ENCODE assay signal across 8 cellular contexts in the genomic region with DNA sequence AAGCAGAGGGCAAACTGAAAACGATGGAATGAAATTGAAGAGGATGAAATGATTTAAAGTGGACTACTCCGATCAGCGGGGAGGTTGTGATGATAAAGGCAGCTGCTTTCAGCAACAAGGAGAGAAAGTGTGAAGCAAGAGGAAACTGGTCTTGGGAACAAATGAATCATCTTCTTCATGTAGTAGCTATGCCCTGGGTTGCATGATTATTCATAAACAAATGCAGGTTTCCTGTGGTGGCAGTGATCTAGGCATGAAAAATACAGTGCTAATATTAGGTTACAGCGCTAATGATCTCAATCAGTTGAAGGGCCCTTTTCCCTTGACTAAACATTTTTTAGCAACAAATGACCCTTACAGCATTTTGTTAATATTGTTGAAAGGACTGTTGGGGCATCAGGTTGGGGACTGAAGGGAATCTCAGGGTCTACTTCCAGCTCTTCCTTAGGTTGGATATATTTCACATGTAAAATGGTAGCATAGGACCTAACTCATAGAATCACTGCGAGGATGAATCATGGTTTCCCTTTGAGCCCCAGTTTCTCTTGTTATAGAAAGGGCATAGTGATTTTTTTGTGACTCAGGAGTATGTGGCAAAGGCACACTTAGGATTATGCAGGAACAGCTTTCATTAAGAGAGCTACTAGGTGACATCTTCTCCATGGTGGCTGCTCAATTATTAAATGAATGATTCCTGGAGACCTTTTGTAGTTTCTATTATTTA. TPM values are rescaled to one million over a fixed set of nuclear protein-coding genes. Genes with fewer than 3 reads are reported as not detected.
DNase-seq lines count a peak whose midpoint lies in the region; ATAC-seq and TF ChIP-seq lines count a peak whose summit lies in the region.

No MANE protein-coding gene starts in this region.

- no peak overlapping the region for H3K4me3 ChIP-seq in fibroblast of the aortic adventitia (ENCODE audit: low read depth, low read length)
- H3K4me3 ChIP-seq in vagina, result no peak overlapping the region

- ATAC-seq in HG03108 (IDR thresholded peaks at IDR 0.05; ENCODE audit: unreplicated experiment), result peak; percentile 79

- DNase-seq in activated CD4-positive, alpha-beta T cell treated with anti-CD3 and anti-CD28 coated beads for 4 hours, result peak; percentile 35 to 49
- DNase-seq in activated CD4-positive, alpha-beta T cell treated with anti-CD3 and anti-CD28 coated beads for 1 hour, result no peak
- DNase-seq in fibroblast of the aortic adventitia (ENCODE audit: low read depth), result peak; percentile 73
- no peak for DNase-seq in vagina (ENCODE audit: extremely low spot score in 2 of 2)
- DNase-seq in DMS153 (lab: John Stamatoyannopoulos, UW), result no peak
- DNase-seq in globus pallidus (ENCODE audit: low spot score), result no peak

- intact Hi-C loops in vagina (cut with DNase I), result loop anchor here (5.0 to 10.0 kb wide), 2 partner anchors 265 to 552 kb away; a partner anchor contains a TSS

- H3K4me1 ChIP-seq in vagina, result peaks cover 48% of the 10 kb centered on the region

- no peaks in the 10 kb centered on the region for H3K36me3 ChIP-seq in vagina

- TF ChIP-seq CTCF in VCaP (conservative IDR thresholded peaks at IDR 0.05) (no peak), fibroblast of the aortic adventitia (IDR thresholded peaks at IDR 0.05; ENCODE audit: insufficient read depth, low read length) (no peak), vagina (IDR thresholded peaks at IDR 0.05) (no peak)

- TF ChIP-seq POLR2A in vagina (IDR thresholded peaks at IDR 0.05), result no peak

- no peaks in the 10 kb centered on the region for H3K9me3 ChIP-seq in vagina

- H3K27me3 ChIP-seq in vagina, result no peaks in the 10 kb centered on the region

- H3K27ac ChIP-seq in VCaP (peak overlapping the region; percentile 98), vagina (peak overlapping the region; percentile 14)

RNA-seq across cellular contexts. Expression of a gene that starts 1.9 kb away (rescaled TPM):
- 28.8 and 38.8 TPM in 2 replicates for total RNA-seq in fibroblast of the aortic adventitia (ENCODE audit: low replicate concordance)
- 30.2 TPM for total RNA-seq in vagina

Comparison
In these comparisons a context has a peak if more than half of its experiments do, and no peak if none do; other contexts are left out.
1. DNase-seq: peak in activated CD4-positive, alpha-beta T cell treated with anti-CD3 and anti-CD28 coated beads for 4 hours (2 of 2) and fibroblast of the aortic adventitia (single experiment); none in activated CD4-positive, alpha-beta T cell treated with anti-CD3 and anti-CD28 coated beads for 1 hour (single experiment), vagina (0 of 2), DMS153 (single experiment) and globus pallidus (single experiment).